ENCODE assay signal across 12 cellular contexts in the genomic region with DNA sequence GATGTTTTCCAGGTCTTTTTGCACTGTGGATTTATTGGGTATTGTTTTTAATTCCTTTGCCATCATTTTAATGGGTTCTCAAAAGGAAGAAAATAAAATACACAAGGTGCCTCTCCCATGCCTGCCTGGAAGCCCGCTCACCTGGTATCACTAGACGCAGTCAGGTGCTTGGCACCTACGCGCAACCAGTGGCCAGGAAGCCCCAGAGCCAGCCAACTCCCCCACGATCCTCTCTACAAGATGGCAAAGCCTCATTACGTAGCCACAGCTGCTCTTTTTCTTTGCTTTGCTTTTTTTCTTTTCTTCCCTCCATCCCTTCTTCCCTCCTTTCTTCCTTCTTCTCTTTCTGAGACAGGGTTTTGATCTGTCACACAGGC.
"Had no signal": no experiment of that assay in that cellular context is flagged by ENCODE, and none has a peak within 500 bp of the region (broad histone marks: within the 10 kb centered on the region; RNA-seq: fewer than 3 reads in every experiment).

No MANE protein-coding gene starts in this region.

- H3K27me3 ChIP-seq: left lung, ovary had no signal

- H3K36me3 ChIP-seq: left lung, ovary had no signal

- H3K4me1 ChIP-seq: left lung had no signal

- H3K9me3 ChIP-seq: left lung, ovary had no signal

- H3K27ac ChIP-seq: ovary, VCaP had no signal

- H3K4me3 ChIP-seq: left lung, ovary had no signal

- ATAC-seq: activated CD8-positive, alpha-beta memory T cell treated with anti-CD3 and anti-CD28 coated beads, Interleukin-2, amount 10 ng/mL, durations not matched to agents 7 days and 5 days; effector memory CD8-positive, alpha-beta T cell; naive thymus-derived CD8-positive, alpha-beta T cell; sciatic nerve; stimulated activated naive B cell treated with anti-CD40 and anti-IgM and Interleukin-4, amounts not matched to agents 10 μg/mL and 1 μg/mL and 100 μg/mL, for 72 hours had no signal

- DNase-seq: activated CD4-positive, alpha-beta memory T cell treated with anti-CD3 and anti-CD28 coated beads, Interleukin-2, amount 10 ng/mL, durations not matched to agents 7 days and 5 days; activated CD4-positive, alpha-beta T cell treated with anti-CD3 and anti-CD28 coated beads for 4 hours; activated CD8-positive, alpha-beta memory T cell treated with anti-CD3 and anti-CD28 coated beads, Interleukin-2, amount 10 ng/mL, durations not matched to agents 7 days and 5 days; effector memory CD8-positive, alpha-beta T cell; left lung; naive thymus-derived CD8-positive, alpha-beta T cell; ovary; stimulated activated naive B cell treated with anti-CD40 and anti-IgM and Interleukin-4, amounts not matched to agents 10 μg/mL and 1 μg/mL and 100 μg/mL, for 72 hours; SW 1271; T-helper 2 cell had no signal
